ENCODE assay signal across 11 cellular contexts in the genomic region with DNA sequence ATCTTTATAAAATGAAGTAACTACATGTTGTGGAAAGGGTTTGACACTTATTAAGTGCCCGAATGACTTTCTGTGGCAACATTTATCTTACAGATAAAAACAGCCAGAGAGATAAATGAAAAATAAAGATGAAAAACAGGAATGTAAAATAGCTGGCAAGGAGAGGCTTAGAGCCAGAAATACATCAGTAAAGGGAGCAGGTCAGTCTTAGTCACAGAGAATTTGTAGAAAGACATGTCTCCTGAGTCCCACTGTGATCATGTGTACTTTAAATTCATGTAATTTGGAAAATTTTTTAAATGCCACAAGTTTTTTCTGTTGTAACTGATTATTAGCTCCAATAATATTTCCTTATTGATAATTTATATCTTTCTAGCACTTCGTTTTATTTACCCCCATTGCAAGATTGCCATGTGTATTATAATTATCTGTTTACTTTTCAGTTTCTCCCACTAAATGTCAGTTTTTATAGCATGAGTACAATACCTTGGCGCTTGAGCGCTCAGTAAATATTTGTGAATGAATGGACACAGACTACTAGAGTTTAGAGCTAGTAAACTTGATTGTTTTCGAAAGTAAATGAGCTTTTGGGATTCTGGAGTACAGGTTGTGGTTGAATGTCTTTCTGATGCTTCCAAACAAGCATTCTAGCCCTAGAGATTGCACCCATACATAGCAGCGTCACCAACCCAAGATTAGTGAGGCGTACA. TPM values are rescaled to one million over a fixed set of nuclear protein-coding genes. Genes with fewer than 3 reads are reported as not detected.
DNase-seq lines count a peak whose midpoint lies in the region; ATAC-seq and TF ChIP-seq lines count a peak whose summit lies in the region.
"Had no signal": no experiment of that assay in that cellular context is flagged by ENCODE, and none has a peak within 500 bp of the region (broad histone marks: within the 10 kb centered on the region; RNA-seq: fewer than 3 reads in every experiment).

No MANE protein-coding gene starts in this region.

- DNase-seq in DMS79 (lab: John Stamatoyannopoulos, UW) (peak; percentile 82), PC-9 (no peak), hepatocyte (ENCODE audit: low spot score) (no peak), SKM-1 (lab: John Stamatoyannopoulos, UW; ENCODE audit: unreplicated experiment) (no peak), activated gamma-delta T cell (lab: John Stamatoyannopoulos, UW) (no peak), AML-193 (lab: John Stamatoyannopoulos, UW) (no peak)
- DNase-seq: COR-L47, head of caudate nucleus had no signal

- H3K27ac ChIP-seq in ACC112 (ENCODE audit: low read depth, low read length): peak overlapping the region; percentile 35
- peak overlapping the region; percentile 35 for H3K27ac ChIP-seq in PC-9
- peak overlapping the region; percentile 39 for H3K27ac ChIP-seq in hepatocyte
- H3K27ac ChIP-seq: SJSA1 had no signal

- H3K27me3 ChIP-seq in ACC112 (ENCODE audit: insufficient read depth, low read length) (no peaks in the 10 kb centered on the region), PC-9 (ENCODE audit: insufficient read depth, low read depth) (no peaks in the 10 kb centered on the region), hepatocyte (no peaks in the 10 kb centered on the region)
- H3K27me3 ChIP-seq: SJSA1 had no signal

- CTCF ChIA-PET in PC-9 (lab: Charles Lee): no interaction called here

- intact Hi-C loops in PC-9 (cut with micrococcal nuclease; ENCODE audit: unreplicated experiment): no loop called here

- ATAC-seq in HG03039 (IDR thresholded peaks at IDR 0.05; ENCODE audit: unreplicated experiment): no peak

- H3K9me2 ChIP-seq in PC-9 (ENCODE audit: insufficient read depth): no peaks in the 10 kb centered on the region
- no peaks in the 10 kb centered on the region for H3K9me2 ChIP-seq in hepatocyte (replicated peaks; ENCODE audit: insufficient read depth)

- H3K4me2 ChIP-seq in PC-9: no peak overlapping the region
- peak overlapping the region; percentile 63 for H3K4me2 ChIP-seq in hepatocyte

- H3K4me1 ChIP-seq in ACC112 (ENCODE audit: control insufficient read depth, insufficient read depth, low read length, unreplicated experiment) (peaks cover 68% of the 10 kb centered on the region), PC-9 (replicated peaks; ENCODE audit: insufficient read depth) (peaks cover 63% of the 10 kb centered on the region), hepatocyte (ENCODE audit: insufficient read depth) (peaks cover 58% of the 10 kb centered on the region)

- 58% methylated on average over 7 of the region's 7 CpGs for WGBS in hepatocyte (ENCODE audit: low lambda C conversion rate, missing lambda C conversion rate)

- H3K9me3 ChIP-seq in PC-9 (ENCODE audit: insufficient read depth, low read depth): no peaks in the 10 kb centered on the region; the same call in 1 of the 2 replicates
- H3K9me3 ChIP-seq in hepatocyte (ENCODE audit: low read depth): no peaks in the 10 kb centered on the region
- H3K9me3 ChIP-seq: SJSA1 had no signal

- H3K36me3 ChIP-seq in ACC112 (ENCODE audit: insufficient read depth, low read length) (no peaks in the 10 kb centered on the region), PC-9 (ENCODE audit: low read depth) (0 out of 2 replicates have a peak, but pooled peaks cover 3% of the 10 kb centered on the region), hepatocyte (replicated peaks; ENCODE audit: insufficient read depth, low read depth) (no peaks in the 10 kb centered on the region)

- H4K20me1 ChIP-seq in PC-9 (ENCODE audit: insufficient read depth) (peaks cover 44% of the 10 kb centered on the region), hepatocyte (ENCODE audit: insufficient read depth, poor library complexity, severe bottlenecking) (peaks cover 98% of the 10 kb centered on the region)

- H3K79me2 ChIP-seq in ACC112 (ENCODE audit: control insufficient read depth, insufficient read depth, low read length, unreplicated experiment): peaks cover 95% of the 10 kb centered on the region
- peaks cover 100% of the 10 kb centered on the region for H3K79me2 ChIP-seq in PC-9 (ENCODE audit: low read depth)
- peaks cover 100% of the 10 kb centered on the region for H3K79me2 ChIP-seq in hepatocyte

- H3K4me3 ChIP-seq in ACC112 (ENCODE audit: low read depth, low read length) (peak overlapping the region; percentile 13; the same call in 1 of the 2 replicates), PC-9 (no peak overlapping the region), hepatocyte (no peak overlapping the region)
- H3K4me3 ChIP-seq: SJSA1 had no signal

- no TSS peak for BruUV-seq in PC-9 (replicated peaks; lab: Mats Ljungman, UMichigan)

- no peak overlapping the region for H2AFZ ChIP-seq in ACC112 (ENCODE audit: low read length, unreplicated experiment)
- no peak overlapping the region for H2AFZ ChIP-seq in PC-9
- no peak overlapping the region for H2AFZ ChIP-seq in hepatocyte

- TF ChIP-seq CTCF in PC-9 (conservative IDR thresholded peaks at IDR 0.05): no peak
- TF ChIP-seq CTCF in hepatocyte (IDR thresholded peaks at IDR 0.05; ENCODE audit: poor library complexity): no peak

- H3F3A ChIP-seq in PC-9 (ENCODE audit: insufficient read depth, low read depth): peaks cover 11% of the 10 kb centered on the region; the same call in 1 of the 2 replicates

- POLR2A ChIA-PET in PC-9 (lab: Charles Lee; ENCODE audit: unreplicated experiment): no interaction called here

RNA-seq across cellular contexts. Expression of gene TAB2, which starts 15.2 kb away (rescaled TPM):
- total RNA-seq in PC-9 (2021) (33.3 and 45.8 TPM in 2 replicates), hepatocyte (51.3 and 51.9 TPM in 2 replicates)
- 9.4 and 14.2 TPM in 2 replicates for polyA plus RNA-seq in hepatocyte
